ENCODE assay signal across 8 cellular contexts in the genomic region with DNA sequence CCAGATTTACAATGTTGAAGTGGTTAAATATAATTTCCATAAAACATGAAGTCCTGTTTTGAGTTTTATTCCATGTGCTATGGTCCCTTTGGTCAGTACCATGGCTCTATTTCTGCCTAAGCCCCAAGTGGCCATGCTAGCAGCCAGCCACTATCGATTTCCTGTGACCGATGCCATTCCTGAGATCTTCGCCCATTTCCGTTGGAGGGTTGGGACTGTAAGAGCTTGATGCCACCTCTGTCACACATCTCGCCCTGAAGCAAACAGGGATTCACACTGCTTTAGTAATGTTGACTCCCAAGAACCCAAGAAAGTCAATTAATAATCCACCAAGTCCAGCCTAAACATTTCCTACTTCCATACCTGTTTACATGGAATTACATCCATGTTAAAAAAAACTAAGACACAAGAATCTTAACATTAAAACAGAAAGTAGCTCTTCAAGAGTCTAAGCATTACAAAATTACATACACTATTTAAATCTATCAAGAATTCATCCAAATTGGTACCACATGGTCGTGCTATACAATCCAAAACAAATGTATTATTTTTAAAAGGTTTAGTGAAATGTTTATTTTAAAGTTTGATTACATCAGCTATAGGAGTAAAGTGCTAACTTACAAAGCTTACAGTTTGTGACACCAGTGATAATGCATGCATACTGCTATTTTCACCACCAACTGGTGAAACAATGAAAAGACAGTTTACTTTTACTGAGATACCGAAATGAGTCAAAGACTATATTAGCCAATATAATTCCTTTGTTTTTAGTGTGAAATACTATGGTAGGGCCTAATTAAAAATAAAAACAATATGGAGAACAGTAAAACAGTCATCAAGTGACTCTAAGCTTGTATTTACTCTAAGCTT. TPM values are rescaled to one million over a fixed set of nuclear protein-coding genes. Genes with fewer than 3 reads are reported as not detected.
DNase-seq lines count a peak whose midpoint lies in the region; ATAC-seq and TF ChIP-seq lines count a peak whose summit lies in the region.

No MANE protein-coding gene starts in this region.

- peak overlapping the region; percentile 98 for H3K27ac Mint-ChIP-seq in activated naive CD4-positive, alpha-beta T cell treated with anti-CD3 and anti-CD28 coated beads, Interleukin-2, amount 10 ng/mL, durations not matched to agents 7 days and 5 days
- peak overlapping the region; percentile 81 for H3K27ac Mint-ChIP-seq in progenitor cell of endocrine pancreas

- H3K27me3 Mint-ChIP-seq in activated naive CD4-positive, alpha-beta T cell treated with anti-CD3 and anti-CD28 coated beads, Interleukin-2, amount 10 ng/mL, durations not matched to agents 7 days and 5 days: no peaks in the 10 kb centered on the region
- H3K27me3 Mint-ChIP-seq in progenitor cell of endocrine pancreas: no peaks in the 10 kb centered on the region

- CTCF ChIA-PET in activated naive CD4-positive, alpha-beta T cell treated with anti-CD3 and anti-CD28 coated beads, Interleukin-2, amount 10 ng/mL, durations not matched to agents 7 days and 5 days (lab: Charles Lee): interaction anchor here (0.6 to 1.4 kb wide), 8 partner anchors 9 to 215 kb away, joined by 3 to 10 read pairs (median 4); partner anchors contain the start of genes PHF20 and SCAND1

- peak overlapping the region; percentile 86 for H3K4me3 Mint-ChIP-seq in activated naive CD4-positive, alpha-beta T cell treated with anti-CD3 and anti-CD28 coated beads, Interleukin-2, amount 10 ng/mL, durations not matched to agents 7 days and 5 days
- peak overlapping the region; percentile 91 for H3K4me3 Mint-ChIP-seq in progenitor cell of endocrine pancreas (ENCODE audit: low read depth)

- no peak for DNase-seq in activated naive CD4-positive, alpha-beta T cell treated with anti-CD3 and anti-CD28 coated beads, Interleukin-2, amount 10 ng/mL, durations not matched to agents 7 days and 5 days
- no peak for DNase-seq in activated naive CD4-positive, alpha-beta T cell (lab: John Stamatoyannopoulos, UW)
- DNase-seq in SK-MEL-5 (ENCODE audit: low read depth, low spot score) (peak; percentile 53), epithelial cell of prostate (ENCODE audit: low read depth, low spot score) (no peak), progenitor cell of endocrine pancreas (ENCODE audit: low spot score, unreplicated experiment) (no peak), NCI-H1092 treated with DMSO at 0.1 percent for 48 hours (lab: John Stamatoyannopoulos, UW) (no peak)
- DNase-seq in activated CD8-positive, alpha-beta memory T cell treated with anti-CD3 and anti-CD28 coated beads for 24 hours: no peak

- H3K4me1 Mint-ChIP-seq in activated naive CD4-positive, alpha-beta T cell treated with anti-CD3 and anti-CD28 coated beads, Interleukin-2, amount 10 ng/mL, durations not matched to agents 7 days and 5 days: peaks cover 59% of the 10 kb centered on the region
- H3K4me1 Mint-ChIP-seq in progenitor cell of endocrine pancreas (ENCODE audit: low read depth): peaks cover 36% of the 10 kb centered on the region

- TF ChIP-seq CTCF in progenitor cell of endocrine pancreas (IDR thresholded peaks at IDR 0.05; ENCODE audit: unreplicated experiment): peak; percentile 35

- H3K36me3 Mint-ChIP-seq in activated naive CD4-positive, alpha-beta T cell treated with anti-CD3 and anti-CD28 coated beads, Interleukin-2, amount 10 ng/mL, durations not matched to agents 7 days and 5 days: peaks cover 54% of the 10 kb centered on the region
- peaks cover 33% of the 10 kb centered on the region for H3K36me3 Mint-ChIP-seq in progenitor cell of endocrine pancreas (ENCODE audit: insufficient read depth)

- H3K9me3 Mint-ChIP-seq in activated naive CD4-positive, alpha-beta T cell treated with anti-CD3 and anti-CD28 coated beads, Interleukin-2, amount 10 ng/mL, durations not matched to agents 7 days and 5 days: no peaks in the 10 kb centered on the region
- H3K9me3 Mint-ChIP-seq in progenitor cell of endocrine pancreas (ENCODE audit: low read depth): no peaks in the 10 kb centered on the region

- ATAC-seq in GM21360 (IDR thresholded peaks at IDR 0.05; ENCODE audit: unreplicated experiment): no peak

- H3K27ac ChIP-seq in epithelial cell of prostate: peak overlapping the region; percentile 96

- in situ Hi-C loops in SK-MEL-5 (cut with HindIII; ENCODE audit: low pct_unique_long_range_greater_than_20kb, low sequenced_read_pairs): no loop called here

RNA-seq across cellular contexts. Expression of gene RBM39, which starts 2.5 kb away (rescaled TPM):
- total RNA-seq in SK-MEL-5 (2014; rRNA removed; shearing (Covaris generic)): 286 and 303 TPM in 2 replicates
- polyA plus RNA-seq in SK-MEL-5 (2015; cell fraction: cytosol; rRNA removed): 106 and 124 TPM in 2 replicates
- polyA plus RNA-seq in SK-MEL-5 (2015; cell fraction: nucleus; rRNA removed): 2,137 and 2,317 TPM in 2 replicates
- total RNA-seq in progenitor cell of endocrine pancreas: 491 and 515 TPM in 2 replicates

RNA-seq across cellular contexts. Expression of gene PHF20, which starts 32.3 kb away (rescaled TPM):
- total RNA-seq in SK-MEL-5 (2014; rRNA removed; shearing (Covaris generic)): 44.4 and 44.6 TPM in 2 replicates
- 25.7 and 35.4 TPM in 2 replicates for polyA plus RNA-seq in SK-MEL-5 (2015; cell fraction: cytosol; rRNA removed)
- 21.2 and 26.9 TPM in 2 replicates for polyA plus RNA-seq in SK-MEL-5 (2015; cell fraction: nucleus; rRNA removed)
- 37.1 and 42.2 TPM in 2 replicates for total RNA-seq in progenitor cell of endocrine pancreas

RNA-seq across cellular contexts. Expression of gene ROMO1, which starts 40.3 kb away (rescaled TPM):
- total RNA-seq in SK-MEL-5 (2014; rRNA removed; shearing (Covaris generic)): 250 and 273 TPM in 2 replicates
- 266 and 409 TPM in 2 replicates for polyA plus RNA-seq in SK-MEL-5 (2015; cell fraction: cytosol; rRNA removed)
- polyA plus RNA-seq in SK-MEL-5 (2015; cell fraction: nucleus; rRNA removed): 52.0 and 84.7 TPM in 2 replicates
- 129 and 140 TPM in 2 replicates for total RNA-seq in progenitor cell of endocrine pancreas

RNA-seq across cellular contexts. Expression of gene NFS1, which starts 40.4 kb away (rescaled TPM):
- 66.1 and 78.1 TPM in 2 replicates for total RNA-seq in SK-MEL-5 (2014; rRNA removed; shearing (Covaris generic))
- 89.8 and 99.8 TPM in 2 replicates for polyA plus RNA-seq in SK-MEL-5 (2015; cell fraction: cytosol; rRNA removed)
- polyA plus RNA-seq in SK-MEL-5 (2015; cell fraction: nucleus; rRNA removed): 42.9 and 79.4 TPM in 2 replicates
- 13.7 and 16.8 TPM in 2 replicates for total RNA-seq in progenitor cell of endocrine pancreas
